Comparison of ENCODE assay signal across 8 cellular contexts in genomic region chr1:17053071-17053684, GRCh38. TPM values are rescaled to one million over a fixed set of nuclear protein-coding genes. Genes with fewer than 3 reads are reported as not detected.
DNase-seq lines count a peak whose midpoint lies in the region; ATAC-seq, FAIRE-seq and TF ChIP-seq lines count a peak whose summit lies in the region.

No MANE protein-coding gene starts in this region.

- peak overlapping the region; percentile 73 for H3K4me3 ChIP-seq in HEK293 (ENCODE audit: low read depth, low read length)
- peak overlapping the region; percentile 48 to 74 for H3K4me3 ChIP-seq in gastroesophageal sphincter
- peak overlapping the region; percentile 67 to 92 for H3K4me3 ChIP-seq in small intestine (ENCODE audit: low read depth in 1 of 2, low read length in 2 of 2)

- peak overlapping the region; percentile 64; the same call in 1 of the 2 replicates for H3K27ac ChIP-seq in HEK293 (ENCODE audit: extremely low read depth, low read depth, low read length)
- H3K27ac ChIP-seq in VCaP = peak overlapping the region; percentile 76
- peak overlapping the region; percentile 55 to 97 (median 90) for H3K27ac ChIP-seq in gastroesophageal sphincter
- peak overlapping the region; percentile 89 to 96 for H3K27ac ChIP-seq in small intestine (ENCODE audit: low read depth in 1 of 2, low read length in 1 of 2)

- POLR2A ChIA-PET in HEK293 (lab: Yijun Ruan, JAX) = interaction anchor here (0.6 kb wide), 1 partner anchor 138 kb away, joined by 4 read pairs; no protein-coding TSS in a partner anchor

- H3K27me3 ChIP-seq in gastroesophageal sphincter (no peaks in the 10 kb centered on the region), small intestine (ENCODE audit: control insufficient read depth in 2 of 2, insufficient read depth in 2 of 2, low read length in 2 of 2) (no peaks in the 10 kb centered on the region)

- H3K4me1 ChIP-seq in HEK293 (ENCODE audit: control insufficient read depth, insufficient read depth, low read length) = peaks cover 5% of the 10 kb centered on the region; the same call in 1 of the 2 replicates
- peaks cover 0 to 48% (median 13%) of the 10 kb centered on the region in 3 donors for H3K4me1 ChIP-seq in gastroesophageal sphincter
- H3K4me1 ChIP-seq in small intestine (ENCODE audit: control insufficient read depth in 2 of 2, insufficient read depth in 1 of 2, low read depth in 1 of 2, low read length in 1 of 2) = peaks cover 0 to 6% of the 10 kb centered on the region in 2 donors

- no peak for TF ChIP-seq POLR2A in gastroesophageal sphincter (IDR thresholded peaks at IDR 0.05)

- ATAC-seq in gastroesophageal sphincter (no peak), HG02610 (IDR thresholded peaks at IDR 0.05; ENCODE audit: unreplicated experiment) (no peak)

- H3K9me3 ChIP-seq in HEK293 (ENCODE audit: control insufficient read depth, insufficient read depth, low read depth, low read length) (no peaks in the 10 kb centered on the region), gastroesophageal sphincter (no peaks in the 10 kb centered on the region), small intestine (ENCODE audit: control insufficient read depth, low read depth) (no peaks in the 10 kb centered on the region)

- CTCF ChIA-PET in HEK293 (lab: Yijun Ruan, JAX) = interaction anchor here (0.6 to 1.2 kb wide), 3 partner anchors 101 to 377 kb away, joined by 3 to 4 read pairs (median 3); no protein-coding TSS in a partner anchor

- DNase-seq in small intestine (peak; percentile 39), midbrain (lab: John Stamatoyannopoulos, UW) (no peak), NCI-H524 treated with DMSO at 0.1 percent for 48 hours (lab: John Stamatoyannopoulos, UW) (no peak), DMS 273 (lab: John Stamatoyannopoulos, UW; ENCODE audit: unreplicated experiment) (no peak)

- H3K36me3 ChIP-seq in HEK293 (ENCODE audit: control insufficient read depth in 2 of 2, insufficient read depth in 1 of 2, low read length in 2 of 2) (peaks cover 23 to 33% of the 10 kb centered on the region in 2 experiments; a peak in 2 of 3 replicates), gastroesophageal sphincter (peaks cover 0 to 29% of the 10 kb centered on the region in 2 donors), small intestine (ENCODE audit: control insufficient read depth in 2 of 2, insufficient read depth in 2 of 2, low read length in 2 of 2) (peaks cover 2 to 5% of the 10 kb centered on the region in 2 donors)

- TF ChIP-seq CTCF in HEK293 (tag by site-specific recombination; IDR thresholded peaks at IDR 0.05) = no peak
- no peak for TF ChIP-seq CTCF in VCaP (conservative IDR thresholded peaks at IDR 0.05)
- no peak for TF ChIP-seq CTCF in gastroesophageal sphincter (IDR thresholded peaks at IDR 0.05)

- TF ChIP-seq EP300 in gastroesophageal sphincter (IDR thresholded peaks at IDR 0.05) = no peak

- FAIRE-seq in small intestine (lab: Jason Lieb, UNC) = no peak

- 3 to 5% methylated on average over 8 to 12 of the region's 12 CpGs for WGBS in gastroesophageal sphincter (ENCODE audit: low coverage in 1 of 2), 2 donors
- WGBS in small intestine, 3 donors = 1 to 3% (median 2%) methylated on average over 12 of the region's 12 CpGs

TF ChIP-seq in HEK293, 187 proteins besides CTCF, POLR2A, EP300 and RAD21:
- no peak for TF ChIP-seq ZNF280C (tag by site-specific recombination; IDR thresholded peaks at IDR 0.05)
- no peak for TF ChIP-seq ZNF140 (tag by site-specific recombination; IDR thresholded peaks at IDR 0.05)
- no peak for TF ChIP-seq ZNF341 (tag by site-specific recombination; IDR thresholded peaks at IDR 0.05; ENCODE audit: low read depth)
- no peak for TF ChIP-seq SCRT2 (tag by site-specific recombination; IDR thresholded peaks at IDR 0.05)
- no peak for TF ChIP-seq HIC1 (tag by site-specific recombination; IDR thresholded peaks at IDR 0.05)
- TF ChIP-seq GLIS2 (tag by site-specific recombination; IDR thresholded peaks at IDR 0.05) = no peak
- no peak for TF ChIP-seq ZNF121 (tag by site-specific recombination; IDR thresholded peaks at IDR 0.05)
- TF ChIP-seq REPIN1 (tag by site-specific recombination; IDR thresholded peaks at IDR 0.05; ENCODE audit: low read depth) = no peak
- TF ChIP-seq ZNF473 (tag by site-specific recombination; IDR thresholded peaks at IDR 0.05) = no peak
- TF ChIP-seq ZNF677 (tag by site-specific recombination; IDR thresholded peaks at IDR 0.05) = 0 out of 2 replicates have a peak, but pooled peaks have one; percentile 2
- no peak for TF ChIP-seq ZNF610 (tag by site-specific recombination; IDR thresholded peaks at IDR 0.05; ENCODE audit: borderline replicate concordance)
- TF ChIP-seq ZNF223 (tag by site-specific recombination; IDR thresholded peaks at IDR 0.05) = peak; percentile 42; the same call in 1 of the 2 replicates
- TF ChIP-seq ZNF654 (tag by site-specific recombination; IDR thresholded peaks at IDR 0.05; ENCODE audit: low read depth) = no peak
- TF ChIP-seq MZF1 (tag by site-specific recombination; IDR thresholded peaks at IDR 0.05; ENCODE audit: borderline replicate concordance) = no peak
- TF ChIP-seq ZNF792 (tag by site-specific recombination; IDR thresholded peaks at IDR 0.05) = no peak

RNA-seq across cellular contexts. Expression of gene SDHB, which starts 0.7 kb away (rescaled TPM):
- total RNA-seq in gastroesophageal sphincter = 100 to 1,000 TPM; 103 to 118 (median 116) TPM
- 100 to 1,000 TPM; 184 to 380 (median 263) TPM for polyA plus RNA-seq in small intestine

RNA-seq across cellular contexts. Expression of gene ATP13A2, which starts 41.5 kb away (rescaled TPM):
- total RNA-seq in gastroesophageal sphincter = 10 to 100 TPM; 19.1 to 29.2 (median 20.1) TPM
- polyA plus RNA-seq in small intestine = 10 to 100 TPM; 14.6 to 33.7 (median 16.1) TPM
